ENCODE assay signal across 26 cellular contexts in the genomic region with DNA sequence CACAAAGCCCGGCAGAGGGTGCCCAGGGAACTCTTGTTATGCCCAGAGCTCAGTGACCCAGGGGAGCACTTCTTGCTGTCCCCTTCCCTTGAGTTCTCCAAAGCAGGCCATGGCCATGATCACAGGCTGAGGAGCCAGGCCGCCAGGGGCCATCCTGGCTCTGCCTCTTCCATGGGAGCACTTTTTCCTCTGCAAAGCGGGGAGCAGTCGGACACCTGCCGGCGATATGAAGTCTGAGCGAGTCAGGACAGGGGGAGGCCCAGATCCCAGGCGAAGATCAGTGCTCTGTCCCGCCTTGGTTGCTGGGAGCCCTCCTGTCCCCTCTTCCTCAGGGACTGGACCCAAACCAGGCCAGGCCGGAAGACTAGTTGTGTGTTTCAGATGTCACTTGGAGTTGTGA.
"Had no signal": no experiment of that assay in that cellular context is flagged by ENCODE, and none has a peak within 500 bp of the region (broad histone marks: within the 10 kb centered on the region; RNA-seq: fewer than 3 reads in every experiment).

No MANE protein-coding gene starts in this region.

- FAIRE-seq: astrocyte, endometrium had no signal

- H3K27ac ChIP-seq: adrenal gland, hepatocyte, tibial artery, uterus had no signal

- H3K4me2 ChIP-seq: hepatocyte had no signal

- H3K36me3 ChIP-seq: breast epithelium, uterus had no signal

- H3K9me3 ChIP-seq: adrenal gland, breast epithelium, tibial artery, uterus had no signal

- ATAC-seq: activated CD4-positive, alpha-beta T cell treated with anti-CD3 and anti-CD28 coated beads for 36 hours; activated T-helper 17 cell treated with anti-CD3 and anti-CD28 coated beads, Interleukin-2, amount 50 U/mL, for 72 hours had no signal

- H3K4me3 ChIP-seq: adrenal gland, breast epithelium, hepatocyte, tibial artery, uterus had no signal

- H3K27me3 ChIP-seq: adrenal gland, breast epithelium, hepatocyte, tibial artery, uterus had no signal

- DNase-seq: activated B cell treated with CpG ODN at 0.5 μM for 24 hours; activated CD4-positive, alpha-beta T cell treated with anti-CD3 and anti-CD28 coated beads for 36 hours; activated CD4-positive, alpha-beta T cell treated with anti-CD3 and anti-CD28 coated beads, Interleukin-2, amount 50 U/mL, for 4 hours; activated CD8-positive, alpha-beta memory T cell treated with anti-CD3 and anti-CD28 coated beads for 24 hours; activated CD8-positive, alpha-beta memory T cell treated with anti-CD3 and anti-CD28 coated beads, Interleukin-2, amount 50 U/mL, for 4 hours; activated naive CD4-positive, alpha-beta T cell; activated T-cell treated with anti-CD3 and anti-CD28 coated beads, Interleukin-2, amount 50 U/mL, for 24 hours; adrenal gland; cortex of kidney; foreskin fibroblast; immature natural killer cell; kidney glomerular epithelial cell; occipital lobe; stimulated activated CD4-positive, alpha-beta T cell treated with anti-CD3 and anti-CD28 coated beads, Interleukin-4, amount 100 ng/mL, for 4 hours; T1000; uterus had no signal

- H3K4me1 ChIP-seq: breast epithelium, tibial artery, uterus had no signal

- H3K9me3 Mint-ChIP-seq: activated B cell treated with CpG ODN at 0.5 μM for 24 hours; activated T-cell treated with anti-CD3 and anti-CD28 coated beads, Interleukin-2, amount 50 U/mL, for 24 hours; activated T-helper 17 cell treated with anti-CD3 and anti-CD28 coated beads, Interleukin-2, amount 50 U/mL, for 72 hours; immature natural killer cell; memory B cell; nephron; stimulated activated naive CD8-positive, alpha-beta T cell treated with anti-CD3 and anti-CD28 coated beads, Interleukin-15, Interleukin-2, amounts not matched to agents 100 ng/mL and 50 ng/mL, for 24 hours had no signal

- H2AFZ ChIP-seq: hepatocyte had no signal

- H3K4me1 Mint-ChIP-seq: activated B cell treated with CpG ODN at 0.5 μM for 24 hours; activated CD4-positive, alpha-beta T cell treated with anti-CD3 and anti-CD28 coated beads for 36 hours; activated T-helper 17 cell treated with anti-CD3 and anti-CD28 coated beads, Interleukin-2, amount 50 U/mL, for 72 hours; immature natural killer cell; memory B cell; nephron had no signal

- H3K27me3 Mint-ChIP-seq: activated B cell treated with CpG ODN at 0.5 μM for 24 hours; activated CD4-positive, alpha-beta T cell treated with anti-CD3 and anti-CD28 coated beads for 36 hours; activated naive CD8-positive, alpha-beta T cell; activated T-cell treated with anti-CD3 and anti-CD28 coated beads, Interleukin-2, amount 50 U/mL, for 24 hours; activated T-helper 17 cell treated with anti-CD3 and anti-CD28 coated beads, Interleukin-2, amount 50 U/mL, for 72 hours; memory B cell; stimulated activated naive CD8-positive, alpha-beta T cell treated with anti-CD3 and anti-CD28 coated beads, Interleukin-15, Interleukin-2, amounts not matched to agents 100 ng/mL and 50 ng/mL, for 24 hours had no signal

- H3K27ac Mint-ChIP-seq: activated B cell treated with CpG ODN at 0.5 μM for 24 hours; activated CD4-positive, alpha-beta T cell treated with anti-CD3 and anti-CD28 coated beads for 36 hours; activated naive CD8-positive, alpha-beta T cell; activated T-cell treated with anti-CD3 and anti-CD28 coated beads, Interleukin-2, amount 50 U/mL, for 24 hours; activated T-helper 17 cell treated with anti-CD3 and anti-CD28 coated beads, Interleukin-2, amount 50 U/mL, for 72 hours; memory B cell; nephron; stimulated activated naive CD8-positive, alpha-beta T cell treated with anti-CD3 and anti-CD28 coated beads, Interleukin-15, Interleukin-2, amounts not matched to agents 100 ng/mL and 50 ng/mL, for 24 hours had no signal

- H3K79me2 ChIP-seq: hepatocyte had no signal

- H3K4me3 Mint-ChIP-seq: activated B cell treated with CpG ODN at 0.5 μM for 24 hours; activated CD4-positive, alpha-beta T cell treated with anti-CD3 and anti-CD28 coated beads for 36 hours; activated naive CD8-positive, alpha-beta T cell; activated T-cell treated with anti-CD3 and anti-CD28 coated beads, Interleukin-2, amount 50 U/mL, for 24 hours; activated T-helper 17 cell treated with anti-CD3 and anti-CD28 coated beads, Interleukin-2, amount 50 U/mL, for 72 hours; immature natural killer cell; memory B cell; nephron; stimulated activated naive CD8-positive, alpha-beta T cell treated with anti-CD3 and anti-CD28 coated beads, Interleukin-15, Interleukin-2, amounts not matched to agents 100 ng/mL and 50 ng/mL, for 24 hours had no signal
